ENCODE assay signal across 11 cellular contexts in genomic region chr1:59016390-59016789, GRCh38.
DNase-seq lines count a peak whose midpoint lies in the region; TF ChIP-seq lines count a peak whose summit lies in the region.
"Had no signal": no experiment of that assay in that cellular context is flagged by ENCODE, and none has a peak within 500 bp of the region (broad histone marks: within the 10 kb centered on the region; RNA-seq: fewer than 3 reads in every experiment).

No MANE protein-coding gene starts in this region.

- H3K27me3 ChIP-seq in hepatocyte, result no peaks in the 10 kb centered on the region
- H3K27me3 ChIP-seq: BLaER1, dorsolateral prefrontal cortex had no signal

- no peaks in the 10 kb centered on the region for H3K79me2 ChIP-seq in hepatocyte

- H3K4me3 ChIP-seq in GM12875 (ENCODE audit: low read depth, low read length), result no peak overlapping the region
- no peak overlapping the region for H3K4me3 ChIP-seq in hepatocyte
- H3K4me3 ChIP-seq: BLaER1, dorsolateral prefrontal cortex had no signal

- H3K9me3 ChIP-seq in hepatocyte (ENCODE audit: low read depth), result no peaks in the 10 kb centered on the region
- H3K9me3 ChIP-seq: BLaER1 had no signal

- H3K27ac ChIP-seq in hepatocyte, result no peak overlapping the region
- H3K27ac ChIP-seq: BLaER1, dorsolateral prefrontal cortex had no signal

- TF ChIP-seq CTCF in GM12875 (IDR thresholded peaks at IDR 0.05; ENCODE audit: borderline replicate concordance, insufficient read depth, low read depth, low read length), result 0 out of 2 replicates have a peak, but pooled peaks have one; percentile 9
- peak; percentile 8 for TF ChIP-seq CTCF in hepatocyte (IDR thresholded peaks at IDR 0.05; ENCODE audit: poor library complexity)

- H3K36me3 ChIP-seq in hepatocyte (replicated peaks; ENCODE audit: insufficient read depth, low read depth), result no peaks in the 10 kb centered on the region
- H3K36me3 ChIP-seq: BLaER1 had no signal

- no peak overlapping the region for H3K4me2 ChIP-seq in hepatocyte
- H3K4me2 ChIP-seq: BLaER1 had no signal

- H4K20me1 ChIP-seq in hepatocyte (ENCODE audit: insufficient read depth, poor library complexity, severe bottlenecking), result no peaks in the 10 kb centered on the region
- H4K20me1 ChIP-seq: BLaER1 had no signal

- 97% methylated on average over 2 of the region's 2 CpGs for WGBS in hepatocyte (ENCODE audit: low lambda C conversion rate, missing lambda C conversion rate)

- H3K4me1 ChIP-seq in hepatocyte (ENCODE audit: insufficient read depth), result peaks cover 37% of the 10 kb centered on the region

- H2AFZ ChIP-seq in hepatocyte, result no peak overlapping the region

- H3K9me2 ChIP-seq in hepatocyte (replicated peaks; ENCODE audit: insufficient read depth), result no peaks in the 10 kb centered on the region

- DNase-seq in A172 (ENCODE audit: low spot score) (peak; percentile 21), RKO (ENCODE audit: low spot score) (peak; percentile 82), hepatocyte (ENCODE audit: low spot score) (no peak), putamen (ENCODE audit: low spot score) (no peak), activated gamma-delta T cell (lab: John Stamatoyannopoulos, UW) (no peak), ureter (ENCODE audit: low spot score) (no peak)
- DNase-seq in activated naive CD4-positive, alpha-beta T cell (lab: John Stamatoyannopoulos, UW), result no peak
- DNase-seq: dorsolateral prefrontal cortex, left cardiac atrium had no signal

Comparison
In these comparisons a context has a peak if more than half of its experiments do, and no peak if none do; other contexts are left out.
1. DNase-seq: peak in A172 (single experiment) and RKO (single experiment); none in hepatocyte (single experiment), activated naive CD4-positive, alpha-beta T cell (0 of 4), putamen (single experiment), activated gamma-delta T cell (single experiment) and ureter (single experiment).